ENCODE assay signal across 16 cellular contexts in the genomic region with DNA sequence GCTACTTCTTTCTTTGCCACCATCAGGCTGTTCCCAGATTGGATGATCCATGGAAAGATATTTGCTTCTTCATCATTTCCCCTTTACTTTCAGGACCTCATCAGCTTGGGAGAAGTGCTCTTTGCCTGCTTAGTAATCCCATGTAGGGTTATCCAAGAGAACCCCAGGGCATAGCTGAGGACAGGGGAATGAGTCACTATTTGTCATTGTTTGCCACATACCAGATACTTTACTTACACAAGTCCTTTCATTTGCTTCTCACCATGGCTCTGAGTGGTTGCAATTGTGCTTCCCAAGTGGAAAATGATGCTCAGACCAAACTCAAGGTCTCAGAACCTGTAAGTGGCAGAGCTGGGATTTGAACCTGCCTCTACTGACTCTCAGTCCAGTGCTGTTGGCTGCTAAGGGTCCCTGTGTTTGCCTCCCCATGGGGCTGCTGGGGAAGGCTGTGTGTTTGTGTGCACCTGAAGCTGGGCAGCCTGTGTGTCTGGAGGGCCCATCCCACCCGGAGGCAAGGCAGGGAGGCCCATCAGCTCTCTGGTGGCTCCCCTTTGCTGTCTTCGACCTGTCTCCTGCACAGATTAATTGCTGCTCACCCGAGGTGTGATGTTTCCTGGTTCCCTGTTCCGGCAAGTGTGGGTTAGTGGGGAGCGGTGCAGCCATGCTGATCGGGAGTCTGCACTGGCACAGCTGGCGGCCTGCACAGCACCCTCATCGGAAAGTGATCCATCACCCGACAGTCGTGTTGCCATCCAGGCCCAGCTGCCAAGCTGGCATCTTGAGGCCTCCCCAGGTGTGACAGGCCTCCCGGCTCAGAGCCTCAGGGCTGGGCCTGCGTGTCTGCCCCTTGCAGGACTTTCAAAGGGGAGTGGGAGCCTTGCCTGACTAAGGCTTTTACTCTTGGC.
DNase-seq lines count a peak whose midpoint lies in the region; ATAC-seq and TF ChIP-seq lines count a peak whose summit lies in the region.
"Had no signal": no experiment of that assay in that cellular context is flagged by ENCODE, and none has a peak within 500 bp of the region (broad histone marks: within the 10 kb centered on the region; RNA-seq: fewer than 3 reads in every experiment).

No MANE protein-coding gene starts in this region.

- DNase-seq in GM04503 (ENCODE audit: low read depth) = peak; percentile 25
- peak; percentile 36 for DNase-seq in MG63
- DNase-seq in epithelial cell of esophagus (ENCODE audit: low read depth) = peak; percentile 90
- DNase-seq in mesendoderm = peak; percentile 81
- DNase-seq in left colon = no peak
- no peak for DNase-seq in UCSD-AML1 (lab: John Stamatoyannopoulos, UW; ENCODE audit: unreplicated experiment)
- DNase-seq in cerebellum (ENCODE audit: low spot score) = no peak
- DNase-seq: activated CD4-positive, CD25-positive, alpha-beta regulatory T cell treated with anti-CD3 and anti-CD28 coated beads, Interleukin-2, amount 50 U/mL, for 72 hours; activated T-cell treated with anti-CD3 and anti-CD28 coated beads, Interleukin-2, amount 50 U/mL, for 1 hour; anterior cingulate cortex; CD4-positive, alpha-beta memory T cell; NCI-H1436; NCI-H526 treated with DMSO at 0.1 percent for 48 hours; SK-N-SH; testis had no signal

- no peak overlapping the region for H3K4ac ChIP-seq in mesendoderm (ENCODE audit: low read depth, low read length)

- no peak overlapping the region for H2BK5ac ChIP-seq in mesendoderm (ENCODE audit: low read length)

- H2AK5ac ChIP-seq in mesendoderm (ENCODE audit: low read length) = no peak overlapping the region

- no peaks in the 10 kb centered on the region for H3K79me1 ChIP-seq in mesendoderm (ENCODE audit: low read length)

- no peaks in the 10 kb centered on the region for H3K27me3 ChIP-seq in MG63
- H3K27me3 ChIP-seq in mesendoderm (ENCODE audit: insufficient read depth, low read length, poor library complexity) = no peaks in the 10 kb centered on the region
- H3K27me3 ChIP-seq: testis had no signal

- no peaks in the 10 kb centered on the region for H3K9me3 ChIP-seq in MG63
- H3K9me3 ChIP-seq: SK-N-SH, testis had no signal

- ATAC-seq in left colon = no peak
- ATAC-seq in GM18498 (IDR thresholded peaks at IDR 0.05; ENCODE audit: unreplicated experiment) = no peak

- no peak overlapping the region for H4K8ac ChIP-seq in mesendoderm (ENCODE audit: low read depth, low read length)

- H3K9ac ChIP-seq in mesendoderm (ENCODE audit: low read length) = no peak overlapping the region
- H3K9ac ChIP-seq: SK-N-SH had no signal

- no peak overlapping the region for H3K56ac ChIP-seq in mesendoderm (ENCODE audit: low read length)

- H2BK120ac ChIP-seq in mesendoderm (ENCODE audit: low read depth, low read length) = no peak overlapping the region

- H3K4me2 ChIP-seq in mesendoderm (ENCODE audit: low read length) = no peak overlapping the region
- H3K4me2 ChIP-seq: SK-N-SH had no signal

- no CpG with 5 or more reads among the region's 12 CpGs for WGBS in mesendoderm (ENCODE audit: extremely low coverage, insufficient coverage, low lambda C conversion rate)

- H2BK15ac ChIP-seq in mesendoderm (replicated peaks; ENCODE audit: low read depth) = no peak overlapping the region

- H3K36me3 ChIP-seq in MG63 (no peaks in the 10 kb centered on the region), mesendoderm (ENCODE audit: control insufficient read depth, insufficient read depth, low read length) (no peaks in the 10 kb centered on the region)

- H3K23ac ChIP-seq in mesendoderm (ENCODE audit: low read length) = no peak overlapping the region

- TF ChIP-seq CTCF in epithelial cell of esophagus (IDR thresholded peaks at IDR 0.05; ENCODE audit: insufficient read depth, low read depth, low read length, missing control alignments) = no peak

- intact Hi-C loops in left colon (cut with DNase I, micrococcal nuclease) = no loop called here

- H3K4me3 ChIP-seq in MG63 = no peak overlapping the region
- H3K4me3 ChIP-seq in epithelial cell of esophagus (ENCODE audit: low read length) = no peak overlapping the region
- H3K4me3 ChIP-seq in mesendoderm (ENCODE audit: low read length) = no peak overlapping the region
- H3K4me3 ChIP-seq: testis had no signal

- H3K79me2 ChIP-seq in mesendoderm (ENCODE audit: control insufficient read depth, insufficient read depth, low read length) = no peaks in the 10 kb centered on the region

- H3K27ac ChIP-seq in mesendoderm (ENCODE audit: low read depth, low read length) = no peak overlapping the region
- H3K27ac ChIP-seq: testis had no signal

- no peak overlapping the region for H4K5ac ChIP-seq in mesendoderm (ENCODE audit: low read length)

- no peak overlapping the region for H3K18ac ChIP-seq in mesendoderm (ENCODE audit: low read length)

- H3K4me1 ChIP-seq in mesendoderm (ENCODE audit: control insufficient read depth, low read depth, low read length) = no peaks in the 10 kb centered on the region
- H3K4me1 ChIP-seq: testis had no signal

Comparison
In these comparisons a context has a peak if more than half of its experiments do, and no peak if none do; other contexts are left out.
1. DNase-seq: peak in GM04503 (single experiment), MG63 (single experiment), epithelial cell of esophagus (single experiment) and mesendoderm (single experiment); none in left colon (0 of 2), UCSD-AML1 (single experiment) and cerebellum (single experiment).